Comparison of ENCODE assay signal across 1 cellular context in genomic region chr12:12356886-12357696, GRCh38.
TF ChIP-seq lines count a peak whose summit lies in the region.

Gene BORCS5, plus strand, starts transcription at chr12:12357078. Its CDS starts 374 bp downstream, at chr12:12357452.

TF ChIP-seq in K562, 482 proteins besides CTCF, POLR2A, EP300 and RAD21 (continued from another document and continues in another):
- TF ChIP-seq RBM14 (IDR thresholded peaks at IDR 0.05; ENCODE audit: borderline replicate concordance, insufficient read depth, low read depth, low read length): no peak
- TF ChIP-seq ZBED1 (IDR thresholded peaks at IDR 0.05): no peak
- TF ChIP-seq KDM4B (IDR thresholded peaks at IDR 0.05; ENCODE audit: borderline replicate concordance in 2 of 2, low read depth in 1 of 2): no peak
- TF ChIP-seq ETV6 (IDR thresholded peaks at IDR 0.05; ENCODE audit: borderline replicate concordance in 1 of 2, low read depth in 2 of 2, low read length in 1 of 2): peak in 1 of 2 experiments; percentile 41; a peak in 1 of 4 replicates
- no peak for TF ChIP-seq ETV6 (CRISPR knock-in tag; IDR thresholded peaks at IDR 0.05; ENCODE audit: borderline replicate concordance)
- peak; percentile 28; the same call in 1 of the 2 replicates for TF ChIP-seq FOXM1 (IDR thresholded peaks at IDR 0.05; ENCODE audit: low read depth)
- TF ChIP-seq FOXM1 (CRISPR knock-in tag; IDR thresholded peaks at IDR 0.05; ENCODE audit: low read depth): no peak
- no peak for TF ChIP-seq ZC3H11A (IDR thresholded peaks at IDR 0.05; ENCODE audit: low read depth, low read length)
- no peak for TF ChIP-seq SAFB2 (IDR thresholded peaks at IDR 0.05; ENCODE audit: borderline replicate concordance, low read depth, low read length, severe bottlenecking)
- 0 out of 3 replicates have a peak, but pooled peaks of 1 of the 2 experiments have one; percentile 52 for TF ChIP-seq CBX3 (IDR thresholded peaks at IDR 0.05; ENCODE audit: borderline replicate concordance in 1 of 2, low read length in 2 of 2)
- TF ChIP-seq SUPT5H (IDR thresholded peaks at IDR 0.05): peak; percentile 91
- no peak for TF ChIP-seq MEIS2 (IDR thresholded peaks at IDR 0.05; ENCODE audit: partially characterized antibody)
- no peak for TF ChIP-seq HMGN3 (IDR thresholded peaks at IDR 0.05; ENCODE audit: borderline replicate concordance, extremely low read depth, insufficient read length, low read depth, low read length)
- TF ChIP-seq ZNF133 (CRISPR knock-in tag; IDR thresholded peaks at IDR 0.05): no peak
- 0 out of 2 replicates have a peak, but pooled peaks have one; percentile 19 for TF ChIP-seq FOSL1 (tag; conservative IDR thresholded peaks at IDR 0.05)
- no peak for TF ChIP-seq THRAP3 (IDR thresholded peaks at IDR 0.05; ENCODE audit: borderline replicate concordance)
- TF ChIP-seq NCOR1 (IDR thresholded peaks at IDR 0.05): no peak
- no peak for TF ChIP-seq ZNF644 (tag; IDR thresholded peaks at IDR 0.05; ENCODE audit: low read depth)
- peak; percentile 63 for TF ChIP-seq NR2C1 (IDR thresholded peaks at IDR 0.05)
- TF ChIP-seq NR2C1 (tag; IDR thresholded peaks at IDR 0.05): peak; percentile 4; the same call in 1 of the 2 replicates
- TF ChIP-seq ZNF217 (CRISPR knock-in tag; IDR thresholded peaks at IDR 0.05): no peak
- no peak for TF ChIP-seq CREB5 (CRISPR knock-in tag; IDR thresholded peaks at IDR 0.05)
- no peak for TF ChIP-seq LCOR (CRISPR knock-in tag; IDR thresholded peaks at IDR 0.05)
- no peak for TF ChIP-seq SNRNP70 (optimal IDR thresholded peaks at IDR 0.05; ENCODE audit: low read depth, low read length)
- TF ChIP-seq NUFIP1 (IDR thresholded peaks at IDR 0.05; ENCODE audit: partially characterized antibody): no peak
- TF ChIP-seq BMI1 (IDR thresholded peaks at IDR 0.05; ENCODE audit: low read length): no peak
- no peak for TF ChIP-seq SMARCA5 (IDR thresholded peaks at IDR 0.05)
- no peak for TF ChIP-seq ZBTB17 (CRISPR knock-in tag; IDR thresholded peaks at IDR 0.05)
- TF ChIP-seq POLR2H (tag; IDR thresholded peaks at IDR 0.05; ENCODE audit: low read depth): peak; percentile 84
- TF ChIP-seq TCF15 (CRISPR knock-in tag; IDR thresholded peaks at IDR 0.05): no peak
- no peak for TF ChIP-seq ZNF232 (CRISPR knock-in tag; IDR thresholded peaks at IDR 0.05)
- no peak for TF ChIP-seq XRCC5 (IDR thresholded peaks at IDR 0.05; ENCODE audit: low read depth, low read length)
- TF ChIP-seq PATZ1 (CRISPR knock-in tag; IDR thresholded peaks at IDR 0.05; ENCODE audit: borderline replicate concordance): no peak
- TF ChIP-seq MTF1 (CRISPR knock-in tag; IDR thresholded peaks at IDR 0.05; ENCODE audit: borderline replicate concordance): no peak
- TF ChIP-seq RNF2 (IDR thresholded peaks at IDR 0.05): no peak
- no peak for TF ChIP-seq MBD1 (CRISPR knock-in tag; IDR thresholded peaks at IDR 0.05)
- TF ChIP-seq SRSF1 (IDR thresholded peaks at IDR 0.05; ENCODE audit: low read depth, low read length): no peak
- 0 out of 2 replicates have a peak, but pooled peaks have one; percentile 57 for TF ChIP-seq PRMT5 (CRISPR knock-in tag; IDR thresholded peaks at IDR 0.05)
- no peak for TF ChIP-seq AFF1 (IDR thresholded peaks at IDR 0.05; ENCODE audit: low read depth in 1 of 2, partially characterized antibody in 2 of 2)
- no peak; a peak in 1 of 4 replicates for TF ChIP-seq FOXA3 (CRISPR knock-in tag; conservative IDR thresholded peaks at IDR 0.05 in 1 of 2, IDR thresholded peaks at IDR 0.05 in 1 of 2)
- TF ChIP-seq ZNF655 (CRISPR knock-in tag; IDR thresholded peaks at IDR 0.05): no peak
- no peak for TF ChIP-seq NBN (IDR thresholded peaks at IDR 0.05; ENCODE audit: low read depth)
- 0 out of 2 replicates have a peak, but pooled peaks have one; percentile 42 for TF ChIP-seq SMAD4 (CRISPR knock-in tag; conservative IDR thresholded peaks at IDR 0.05)
- TF ChIP-seq DACH1 (IDR thresholded peaks at IDR 0.05; ENCODE audit: partially characterized antibody): no peak
- TF ChIP-seq POLR3G (IDR thresholded peaks at IDR 0.05; ENCODE audit: extremely low read depth, insufficient read length, insufficient replicate concordance): no peak
- TF ChIP-seq CBX1 (IDR thresholded peaks at IDR 0.05; ENCODE audit: low read depth): no peak
- no peak for TF ChIP-seq E2F5 (CRISPR knock-in tag; IDR thresholded peaks at IDR 0.05)
- 0 out of 2 replicates have a peak, but pooled peaks have one; percentile 34 for TF ChIP-seq ZNF589 (CRISPR knock-in tag; IDR thresholded peaks at IDR 0.05; ENCODE audit: low read depth)
- peak; percentile 84 for TF ChIP-seq VEZF1 (CRISPR knock-in tag; IDR thresholded peaks at IDR 0.05)
- TF ChIP-seq ZBTB1 (CRISPR knock-in tag; IDR thresholded peaks at IDR 0.05; ENCODE audit: borderline replicate concordance, low read depth): no peak
- TF ChIP-seq ZNF583 (CRISPR knock-in tag; IDR thresholded peaks at IDR 0.05): no peak
- TF ChIP-seq ARID3B (CRISPR knock-in tag; IDR thresholded peaks at IDR 0.05; ENCODE audit: borderline replicate concordance): no peak
- no peak for TF ChIP-seq BACH1 (tag; IDR thresholded peaks at IDR 0.05)
- TF ChIP-seq ZNF766 (CRISPR knock-in tag; conservative IDR thresholded peaks at IDR 0.05): no peak
- TF ChIP-seq WHSC1 (IDR thresholded peaks at IDR 0.05; ENCODE audit: low read length): no peak
- no peak for TF ChIP-seq PTBP1 (IDR thresholded peaks at IDR 0.05; ENCODE audit: low read depth, low read length)
- TF ChIP-seq HDAC3 (IDR thresholded peaks at IDR 0.05; ENCODE audit: borderline replicate concordance, partially characterized antibody): no peak
